In genomic region chr11:108025387-108026080, GRCh38 we compare ENCODE assay signal across 10 cellular contexts. TPM values are rescaled to one million over a fixed set of nuclear protein-coding genes. Genes with fewer than 3 reads are reported as not detected.
DNase-seq lines count a peak whose midpoint lies in the region; ATAC-seq and TF ChIP-seq lines count a peak whose summit lies in the region.
"Had no signal": no experiment of that assay in that cellular context is flagged by ENCODE, and none has a peak within 500 bp of the region (broad histone marks: within the 10 kb centered on the region; RNA-seq: fewer than 3 reads in every experiment).

No MANE protein-coding gene starts in this region.

- H3K9me3 Mint-ChIP-seq in activated T-cell treated with anti-CD3 and anti-CD28 coated beads, Interleukin-2, amount 50 U/mL, for 72 hours: no peaks in the 10 kb centered on the region
- H3K9me3 Mint-ChIP-seq in activated B cell treated with CpG ODN at 0.5 μM for 24 hours: no peaks in the 10 kb centered on the region
- no peaks in the 10 kb centered on the region for H3K9me3 Mint-ChIP-seq in stimulated activated naive CD8-positive, alpha-beta T cell treated with anti-CD3 and anti-CD28 coated beads, Interleukin-15, amount 100 ng/mL, for 72 hours
- H3K9me3 Mint-ChIP-seq: central memory CD8-positive, alpha-beta T cell had no signal

- peaks cover 0 to 42% (median 0%) of the 10 kb centered on the region in 4 donors for H3K4me1 ChIP-seq in tibial nerve

- H3K27ac ChIP-seq in tibial nerve: no peak overlapping the region

- CTCF ChIA-PET in activated B cell treated with CpG ODN at 0.5 μM for 24 hours (lab: Charles Lee): interaction anchor here (1.1 to 1.8 kb wide), 2 partner anchors 16 to 108 kb away, joined by 3 to 8 read pairs; partner anchors contain the start of gene CUL5

- POLR2A ChIA-PET in activated B cell treated with CpG ODN at 0.5 μM for 24 hours (lab: Charles Lee): no interaction called here

- no peak for TF ChIP-seq POLR2A in tibial nerve (IDR thresholded peaks at IDR 0.05)

- no peak overlapping the region for H3K4me3 ChIP-seq in tibial nerve
- H3K4me3 ChIP-seq: left lung had no signal

- no peaks in the 10 kb centered on the region for H3K27me3 ChIP-seq in tibial nerve
- H3K27me3 ChIP-seq: left lung had no signal

- H3K27me3 Mint-ChIP-seq in activated T-cell treated with anti-CD3 and anti-CD28 coated beads, Interleukin-2, amount 50 U/mL, for 72 hours (ENCODE audit: low read depth): no peaks in the 10 kb centered on the region
- H3K27me3 Mint-ChIP-seq in activated B cell treated with CpG ODN at 0.5 μM for 24 hours: no peaks in the 10 kb centered on the region
- no peaks in the 10 kb centered on the region for H3K27me3 Mint-ChIP-seq in stimulated activated naive CD8-positive, alpha-beta T cell treated with anti-CD3 and anti-CD28 coated beads, Interleukin-15, amount 100 ng/mL, for 72 hours
- H3K27me3 Mint-ChIP-seq: central memory CD8-positive, alpha-beta T cell had no signal

- H3K36me3 ChIP-seq in tibial nerve: no peaks in the 10 kb centered on the region
- H3K36me3 ChIP-seq: left lung had no signal

- WGBS in tibial nerve, 2 donors: 63 to 71% methylated on average over 5 of the region's 5 CpGs

- peak overlapping the region in 1 of 2 donors; percentile 7 for H3K4me3 Mint-ChIP-seq in activated T-cell treated with anti-CD3 and anti-CD28 coated beads, Interleukin-2, amount 50 U/mL, for 72 hours
- H3K4me3 Mint-ChIP-seq in activated B cell treated with CpG ODN at 0.5 μM for 24 hours: no peak overlapping the region
- H3K4me3 Mint-ChIP-seq in stimulated activated naive CD8-positive, alpha-beta T cell treated with anti-CD3 and anti-CD28 coated beads, Interleukin-15, amount 100 ng/mL, for 72 hours: peak overlapping the region; percentile 4 to 17
- H3K4me3 Mint-ChIP-seq: central memory CD8-positive, alpha-beta T cell had no signal

- peaks cover 35% of the 10 kb centered on the region for H3K4me1 Mint-ChIP-seq in activated T-cell treated with anti-CD3 and anti-CD28 coated beads, Interleukin-2, amount 50 U/mL, for 72 hours (ENCODE audit: low read depth)
- peaks cover 36% of the 10 kb centered on the region for H3K4me1 Mint-ChIP-seq in activated B cell treated with CpG ODN at 0.5 μM for 24 hours
- H3K4me1 Mint-ChIP-seq in stimulated activated naive CD8-positive, alpha-beta T cell treated with anti-CD3 and anti-CD28 coated beads, Interleukin-15, amount 100 ng/mL, for 72 hours: peaks cover 47% of the 10 kb centered on the region

- no peak for TF ChIP-seq EP300 in tibial nerve (IDR thresholded peaks at IDR 0.05)

- peaks cover 0 to 9% of the 10 kb centered on the region in 2 donors for H3K36me3 Mint-ChIP-seq in activated T-cell treated with anti-CD3 and anti-CD28 coated beads, Interleukin-2, amount 50 U/mL, for 72 hours (ENCODE audit: insufficient read depth in 2 of 2)
- H3K36me3 Mint-ChIP-seq in activated B cell treated with CpG ODN at 0.5 μM for 24 hours (ENCODE audit: low read depth): peaks cover 20% of the 10 kb centered on the region

- peak overlapping the region; percentile 47 for H3K27ac Mint-ChIP-seq in activated T-cell treated with anti-CD3 and anti-CD28 coated beads, Interleukin-2, amount 50 U/mL, for 72 hours
- H3K27ac Mint-ChIP-seq in activated B cell treated with CpG ODN at 0.5 μM for 24 hours: peak overlapping the region; percentile 60
- peak overlapping the region; percentile 20 to 41 for H3K27ac Mint-ChIP-seq in stimulated activated naive CD8-positive, alpha-beta T cell treated with anti-CD3 and anti-CD28 coated beads, Interleukin-15, amount 100 ng/mL, for 72 hours

- intact Hi-C loops in activated B cell treated with CpG ODN at 0.5 μM for 24 hours (cut with micrococcal nuclease): no loop called here

- no peaks in the 10 kb centered on the region for H3K9me3 ChIP-seq in tibial nerve
- H3K9me3 ChIP-seq: left lung had no signal

- peak; percentile 13 to 14 for DNase-seq in activated T-cell treated with anti-CD3 and anti-CD28 coated beads, Interleukin-2, amount 50 U/mL, for 72 hours
- no peak for DNase-seq in activated T-cell treated with anti-CD3 and anti-CD28 coated beads, Interleukin-2, amount 50 U/mL, for 1 hour
- DNase-seq in activated B cell treated with CpG ODN at 0.5 μM for 24 hours: no peak
- peak in 1 of 2 donors; percentile 23 for DNase-seq in stimulated activated naive CD8-positive, alpha-beta T cell treated with anti-CD3 and anti-CD28 coated beads, Interleukin-15, amount 100 ng/mL, for 72 hours
- no peak for DNase-seq in T1000 (lab: John Stamatoyannopoulos, UW)
- DNase-seq in hippocampal formation (lab: John Stamatoyannopoulos, UW): no peak
- no peak for DNase-seq in tibial nerve (ENCODE audit: low spot score in 2 of 2)
- DNase-seq: left lung had no signal

- no peak for TF ChIP-seq CTCF in activated B cell treated with CpG ODN at 0.5 μM for 24 hours (IDR thresholded peaks at IDR 0.05)
- no peak for TF ChIP-seq CTCF in tibial nerve (IDR thresholded peaks at IDR 0.05)

- peak; percentile 69 to 77 for ATAC-seq in activated T-cell treated with anti-CD3 and anti-CD28 coated beads, Interleukin-2, amount 50 U/mL, for 72 hours (replicated peaks in 1 of 2)
- ATAC-seq in HG02798 (IDR thresholded peaks at IDR 0.05; ENCODE audit: poor library complexity, unreplicated experiment) (peak; percentile 97), activated B cell treated with CpG ODN at 0.5 μM for 24 hours (ENCODE audit: low read depth) (peak; percentile 54)
- ATAC-seq in stimulated activated naive CD8-positive, alpha-beta T cell treated with anti-CD3 and anti-CD28 coated beads, Interleukin-15, amount 100 ng/mL, for 72 hours: peak; percentile 95
- ATAC-seq: left lung had no signal

RNA-seq across cellular contexts. Expression of gene CUL5, which starts 16.8 kb away (rescaled TPM):
- 10 to 100 TPM; 30.2 to 31.7 TPM for total RNA-seq in activated T-cell treated with anti-CD3 and anti-CD28 coated beads, Interleukin-2, amount 50 U/mL, for 72 hours
- total RNA-seq in activated B cell treated with CpG ODN at 0.5 μM for 24 hours: 38.4 and 42.0 TPM in 2 replicates
- total RNA-seq in tibial nerve: 10 to 100 TPM; 25.3 to 41.1 (median 32.3) TPM

Comparison
In these comparisons a context has a peak if more than half of its experiments do, and no peak if none do; other contexts are left out.
1. DNase-seq: peak in activated T-cell treated with anti-CD3 and anti-CD28 coated beads, Interleukin-2, amount 50 U/mL, for 72 hours (2 of 2); none in activated T-cell treated with anti-CD3 and anti-CD28 coated beads, Interleukin-2, amount 50 U/mL, for 1 hour (single experiment), activated B cell treated with CpG ODN at 0.5 μM for 24 hours (single experiment), T1000 (single experiment), hippocampal formation (0 of 2) and tibial nerve (0 of 2).
2. Peak in every context shown above with its lines, with median percentiles within 50 percentile points of each other: ATAC-seq and H3K27ac Mint-ChIP-seq.